1 cellular context compared by ENCODE assay signal in the genomic region with DNA sequence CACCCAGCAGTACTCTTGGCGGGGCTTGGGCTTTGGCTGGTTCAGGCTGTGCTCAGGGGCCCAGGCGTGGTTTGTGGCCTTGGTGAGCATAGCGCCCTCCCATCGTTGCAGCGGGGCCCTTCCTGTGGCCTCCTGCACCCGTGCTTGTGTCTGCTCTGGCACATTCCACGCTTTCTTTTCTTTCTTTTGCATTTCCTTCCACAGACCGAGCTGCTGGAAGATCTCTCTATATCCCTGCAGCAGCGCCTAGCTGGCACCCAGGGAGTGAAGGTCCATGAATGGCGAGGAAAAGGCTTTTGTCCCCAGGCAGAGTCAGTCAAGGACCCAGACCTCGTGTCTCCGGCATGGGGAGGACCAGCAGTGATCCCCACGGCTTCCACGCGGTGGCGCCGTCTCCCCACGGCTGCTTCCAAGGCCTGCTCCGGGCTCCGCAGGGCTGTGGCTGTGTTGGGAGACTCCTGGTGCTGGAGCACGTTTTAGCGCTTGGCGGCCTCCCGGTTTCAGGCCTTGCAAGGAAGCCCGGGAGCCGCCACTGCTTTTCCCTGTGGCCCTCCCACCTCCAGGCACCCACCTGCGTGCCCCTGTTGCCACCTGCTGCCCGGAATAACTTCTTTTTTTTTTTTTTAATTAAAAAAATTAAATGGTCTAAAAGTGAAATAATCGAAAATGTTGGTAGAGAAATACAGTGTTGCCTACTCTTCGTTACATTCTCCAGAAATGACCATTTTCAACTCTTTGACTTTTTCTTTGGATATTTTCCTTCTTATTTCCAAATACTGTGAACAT.
TF ChIP-seq lines count a peak whose summit lies in the region.

No MANE protein-coding gene starts in this region.

TF ChIP-seq in Ishikawa, 13 proteins besides CTCF, POLR2A, EP300 and RAD21 (continued from another document):
- TF ChIP-seq, protein P1, sequence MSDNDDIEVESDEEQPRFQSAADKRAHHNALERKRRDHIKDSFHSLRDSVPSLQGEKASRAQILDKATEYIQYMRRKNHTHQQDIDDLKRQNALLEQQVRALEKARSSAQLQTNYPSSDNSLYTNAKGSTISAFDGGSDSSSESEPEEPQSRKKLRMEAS (IDR thresholded peaks at IDR 0.05), result no peak
- no peak for TF ChIP-seq CREB1 (IDR thresholded peaks at IDR 0.05; ENCODE audit: low read depth)
- TF ChIP-seq NFIC (IDR thresholded peaks at IDR 0.05), result no peak
- no peak for TF ChIP-seq CEBPB (IDR thresholded peaks at IDR 0.05)
- TF ChIP-seq ZBTB7A (IDR thresholded peaks at IDR 0.05; ENCODE audit: low read depth), result no peak
- TF ChIP-seq TCF12 (IDR thresholded peaks at IDR 0.05; ENCODE audit: low read depth), result no peak
- TF ChIP-seq, protein P2, sequence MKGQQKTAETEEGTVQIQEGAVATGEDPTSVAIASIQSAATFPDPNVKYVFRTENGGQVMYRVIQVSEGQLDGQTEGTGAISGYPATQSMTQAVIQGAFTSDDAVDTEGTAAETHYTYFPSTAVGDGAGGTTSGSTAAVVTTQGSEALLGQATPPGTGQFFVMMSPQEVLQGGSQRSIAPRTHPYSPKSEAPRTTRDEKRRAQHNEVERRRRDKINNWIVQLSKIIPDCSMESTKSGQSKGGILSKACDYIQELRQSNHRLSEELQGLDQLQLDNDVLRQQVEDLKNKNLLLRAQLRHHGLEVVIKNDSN (IDR thresholded peaks at IDR 0.05), result no peak
- TF ChIP-seq TEAD4 (IDR thresholded peaks at IDR 0.05), result no peak
